In genomic region chr2:24330161-24330560, GRCh38 we compare ENCODE assay signal across 20 cellular contexts. TPM values are rescaled to one million over a fixed set of nuclear protein-coding genes. Genes with fewer than 3 reads are reported as not detected.
DNase-seq lines count a peak whose midpoint lies in the region; ATAC-seq and TF ChIP-seq lines count a peak whose summit lies in the region.
"Had no signal": no experiment of that assay in that cellular context is flagged by ENCODE, and none has a peak within 500 bp of the region (broad histone marks: within the 10 kb centered on the region; RNA-seq: fewer than 3 reads in every experiment).

No MANE protein-coding gene starts in this region.

- H3F3A ChIP-seq in Loucy (ENCODE audit: low read depth): no peaks in the 10 kb centered on the region; the same call in 1 of the 2 replicates

- H3K9me2 ChIP-seq in Loucy (replicated peaks; ENCODE audit: low read depth, low read length): no peaks in the 10 kb centered on the region

- peaks cover 17% of the 10 kb centered on the region for H3K36me3 Mint-ChIP-seq in CD8-positive, alpha-beta T cell
- peaks cover 0 to 15% (median 10%) of the 10 kb centered on the region in 5 donors for H3K36me3 Mint-ChIP-seq in naive thymus-derived CD4-positive, alpha-beta T cell

- H3K4me1 ChIP-seq in CD8-positive, alpha-beta T cell (ENCODE audit: insufficient read depth, low read length): peaks cover 3% of the 10 kb centered on the region
- H3K4me1 ChIP-seq in Loucy (ENCODE audit: insufficient read depth, low read length, poor library complexity, severe bottlenecking): peaks cover 12% of the 10 kb centered on the region
- H3K4me1 ChIP-seq in naive thymus-derived CD4-positive, alpha-beta T cell (ENCODE audit: control insufficient read depth in 2 of 2, insufficient read depth in 2 of 2, low read length in 2 of 2): no peaks in the 10 kb centered on the region

- H3K27me3 ChIP-seq in CD8-positive, alpha-beta T cell (ENCODE audit: insufficient read depth, low read length): no peaks in the 10 kb centered on the region
- H3K27me3 ChIP-seq in Loucy (ENCODE audit: insufficient read depth, low read length, poor library complexity, severe bottlenecking): no peaks in the 10 kb centered on the region
- H3K27me3 ChIP-seq in naive thymus-derived CD4-positive, alpha-beta T cell (ENCODE audit: control insufficient read depth in 2 of 2, insufficient read depth in 2 of 2, low read length in 2 of 2): no peaks in the 10 kb centered on the region
- H3K27me3 ChIP-seq: dorsolateral prefrontal cortex, left lung, right atrium auricular region had no signal

- CTCF ChIA-PET in CD8-positive, alpha-beta T cell (lab: Charles Lee): no interaction called here
- CTCF ChIA-PET in naive thymus-derived CD4-positive, alpha-beta T cell (lab: Charles Lee): no interaction called here

- peaks cover 72% of the 10 kb centered on the region; the same call in 1 of the 2 replicates for H3K79me2 ChIP-seq in Loucy (ENCODE audit: insufficient read depth, low read length)

- H4K20me1 ChIP-seq in Loucy (ENCODE audit: insufficient read depth, low read length, poor library complexity, severe bottlenecking): no peaks in the 10 kb centered on the region

- H3K4me1 Mint-ChIP-seq in CD8-positive, alpha-beta T cell (ENCODE audit: low read depth): peaks cover 54% of the 10 kb centered on the region
- H3K4me1 Mint-ChIP-seq in naive thymus-derived CD4-positive, alpha-beta T cell: peaks cover 10 to 63% (median 54%) of the 10 kb centered on the region in 7 donors

- no peak overlapping the region for H2AFZ ChIP-seq in Loucy (ENCODE audit: low read length)

- ATAC-seq in CD8-positive, alpha-beta T cell: no peak
- ATAC-seq in GM19035 (IDR thresholded peaks at IDR 0.05; ENCODE audit: unreplicated experiment) (peak; percentile 15), HG03097 (IDR thresholded peaks at IDR 0.05; ENCODE audit: low FRiP score, unreplicated experiment) (no peak), esophagus mucosa (no peak)
- ATAC-seq in naive thymus-derived CD4-positive, alpha-beta T cell: no peak
- ATAC-seq: left lung, mucosa of descending colon had no signal

- POLR2A ChIA-PET in CD8-positive, alpha-beta T cell (lab: Charles Lee): interaction anchor here (1.6 kb wide), 1 partner anchor 27 kb away, joined by 3 read pairs; no protein-coding TSS in a partner anchor
- POLR2A ChIA-PET in naive thymus-derived CD4-positive, alpha-beta T cell (lab: Charles Lee): no interaction called here

- H3K9me3 ChIP-seq in CD8-positive, alpha-beta T cell (ENCODE audit: low read length): no peaks in the 10 kb centered on the region
- no peaks in the 10 kb centered on the region for H3K9me3 ChIP-seq in Loucy (ENCODE audit: insufficient read depth, low read depth, low read length)
- no peaks in the 10 kb centered on the region for H3K9me3 ChIP-seq in naive thymus-derived CD4-positive, alpha-beta T cell (ENCODE audit: control insufficient read depth in 2 of 3, low read length in 3 of 3)
- H3K9me3 ChIP-seq: left lung, mucosa of descending colon, right atrium auricular region had no signal

- peak overlapping the region; percentile 22 for H3K9ac ChIP-seq in Loucy (ENCODE audit: low read depth, low read length, poor library complexity, severe bottlenecking)

- H3K4me3 ChIP-seq in CD8-positive, alpha-beta T cell (ENCODE audit: low read depth, low read length): no peak overlapping the region
- peak overlapping the region; percentile 34 for H3K4me3 ChIP-seq in Loucy (ENCODE audit: low read length, poor library complexity, severe bottlenecking)
- H3K4me3 ChIP-seq in naive thymus-derived CD4-positive, alpha-beta T cell (ENCODE audit: low read length): no peak overlapping the region
- H3K4me3 ChIP-seq: dorsolateral prefrontal cortex, left lung, mucosa of descending colon, right atrium auricular region had no signal

- no peaks in the 10 kb centered on the region for H3K9me3 Mint-ChIP-seq in CD8-positive, alpha-beta T cell
- no peaks in the 10 kb centered on the region for H3K9me3 Mint-ChIP-seq in naive thymus-derived CD4-positive, alpha-beta T cell

- peak overlapping the region; percentile 52 for H3K27ac Mint-ChIP-seq in CD8-positive, alpha-beta T cell
- peak overlapping the region in 7 of 9 donors; percentile 24 to 76 (median 38) for H3K27ac Mint-ChIP-seq in naive thymus-derived CD4-positive, alpha-beta T cell

- no peaks in the 10 kb centered on the region for H3K27me3 Mint-ChIP-seq in CD8-positive, alpha-beta T cell (ENCODE audit: low read depth)
- no peaks in the 10 kb centered on the region for H3K27me3 Mint-ChIP-seq in naive thymus-derived CD4-positive, alpha-beta T cell

- no peak overlapping the region for H3K27ac ChIP-seq in CD8-positive, alpha-beta T cell (ENCODE audit: low read depth, low read length)
- no peak overlapping the region for H3K27ac ChIP-seq in naive thymus-derived CD4-positive, alpha-beta T cell (ENCODE audit: low read depth, low read length)
- H3K27ac ChIP-seq: right atrium auricular region had no signal

- TF ChIP-seq CTCF in CD8-positive, alpha-beta T cell (IDR thresholded peaks at IDR 0.05): no peak
- no peak for TF ChIP-seq CTCF in Loucy (conservative IDR thresholded peaks at IDR 0.05; ENCODE audit: low read length)

- peak overlapping the region; percentile 51 for H3K4me2 ChIP-seq in Loucy (ENCODE audit: low read depth, low read length, poor library complexity, severe bottlenecking)

- no peak for DNase-seq in CD8-positive, alpha-beta T cell
- no peak for DNase-seq in naive thymus-derived CD4-positive, alpha-beta T cell
- DNase-seq in NCI-H128 (lab: John Stamatoyannopoulos, UW; ENCODE audit: unreplicated experiment): no peak
- DNase-seq in stimulated activated CD4-positive, alpha-beta T cell treated with anti-CD3 and anti-CD28 coated beads, Interleukin-12 subunit alpha, Interleukin-12 subunit beta, amount 100 ng/mL, for 4 hours: no peak
- DNase-seq: activated CD8-positive, alpha-beta memory T cell treated with anti-CD3 and anti-CD28 coated beads for 24 hours; dorsolateral prefrontal cortex; left lung; mucosa of descending colon; NCI-H1048; NCI-H2081; NCI-H524 treated with DMSO at 0.1 percent for 48 hours; PC-3; stimulated activated CD4-positive, alpha-beta T cell treated with anti-CD3 and anti-CD28 coated beads, Interleukin-15, amount 100 ng/mL, for 24 hours; stimulated activated naive CD4-positive, alpha-beta T cell treated with Interleukin-2 at 50 U/mL for 16 hours; trophoblast cell had no signal

- H3K36me3 ChIP-seq in CD8-positive, alpha-beta T cell (ENCODE audit: insufficient read depth, low read length): no peaks in the 10 kb centered on the region
- no peaks in the 10 kb centered on the region for H3K36me3 ChIP-seq in Loucy (ENCODE audit: insufficient read depth, low read length)
- H3K36me3 ChIP-seq in naive thymus-derived CD4-positive, alpha-beta T cell (ENCODE audit: control insufficient read depth in 2 of 3, insufficient read depth in 3 of 3, low read length in 3 of 3): peaks cover 0 to 3% (median 0%) of the 10 kb centered on the region in 3 experiments
- H3K36me3 ChIP-seq: left lung, right atrium auricular region had no signal

- no peak overlapping the region for H3K4me3 Mint-ChIP-seq in CD8-positive, alpha-beta T cell
- peak overlapping the region in 7 of 10 donors; percentile 22 to 75 (median 44) for H3K4me3 Mint-ChIP-seq in naive thymus-derived CD4-positive, alpha-beta T cell

- intact Hi-C loops in CD8-positive, alpha-beta T cell (cut with DNase I, micrococcal nuclease): no loop called here
- intact Hi-C loops in naive thymus-derived CD4-positive, alpha-beta T cell (cut with micrococcal nuclease): no loop called here

RNA-seq across cellular contexts. Expression of gene ITSN2, which starts 30.2 kb away (rescaled TPM):
- 10 to 100 TPM; 86.0 to 89.3 TPM for total RNA-seq in CD8-positive, alpha-beta T cell
- 100 to 1,000 TPM in 3 of 5 experiments, 10 to 100 TPM in 2; 79.2 to 133 (median 106) TPM for total RNA-seq in naive thymus-derived CD4-positive, alpha-beta T cell
- 10 to 100 TPM; 53.0 to 70.8 TPM for polyA plus RNA-seq in naive thymus-derived CD4-positive, alpha-beta T cell
- 66.5 TPM for total RNA-seq in esophagus mucosa
